Comparison of ENCODE assay signal across 2 cellular contexts in the genomic region with DNA sequence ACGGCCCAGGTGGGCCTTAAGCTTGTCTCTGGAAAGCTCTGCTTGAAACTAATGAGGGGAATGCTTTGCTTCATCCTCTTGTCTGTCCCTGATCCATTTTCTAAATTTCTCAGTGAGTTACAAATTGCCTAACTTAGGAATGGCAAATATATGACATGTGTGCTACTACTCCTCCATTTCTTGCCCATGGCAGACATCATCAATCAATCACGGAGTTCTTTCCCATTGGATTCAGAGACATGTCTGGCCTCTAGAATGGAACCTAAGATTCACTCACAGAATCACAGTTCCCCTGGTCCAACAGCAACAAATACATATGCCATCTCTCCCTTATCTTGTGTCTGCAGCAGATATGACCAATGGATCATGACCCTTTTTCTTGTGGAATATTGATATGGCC.
A peak's percentile ranks its signal among the peaks of the same experiment; 100 is the strongest.
TF ChIP-seq lines count a peak whose summit lies in the region.

No MANE protein-coding gene starts in this region.

TF ChIP-seq in HEK293, 187 proteins besides CTCF, POLR2A, EP300 and RAD21:
- TF ChIP-seq SCRT2 (tag by site-specific recombination; IDR thresholded peaks at IDR 0.05) (no peak), ZNF121 (tag by site-specific recombination; IDR thresholded peaks at IDR 0.05) (no peak), ZBTB17 (tag by site-specific recombination; IDR thresholded peaks at IDR 0.05) (peak; percentile 66), ZNF23 (tag by site-specific recombination; IDR thresholded peaks at IDR 0.05; ENCODE audit: borderline replicate concordance) (0 out of 2 replicates have a peak, but pooled peaks have one; percentile 43)

TF ChIP-seq in K562, 482 proteins besides CTCF, POLR2A, EP300 and RAD21:
- TF ChIP-seq, protein P1, sequence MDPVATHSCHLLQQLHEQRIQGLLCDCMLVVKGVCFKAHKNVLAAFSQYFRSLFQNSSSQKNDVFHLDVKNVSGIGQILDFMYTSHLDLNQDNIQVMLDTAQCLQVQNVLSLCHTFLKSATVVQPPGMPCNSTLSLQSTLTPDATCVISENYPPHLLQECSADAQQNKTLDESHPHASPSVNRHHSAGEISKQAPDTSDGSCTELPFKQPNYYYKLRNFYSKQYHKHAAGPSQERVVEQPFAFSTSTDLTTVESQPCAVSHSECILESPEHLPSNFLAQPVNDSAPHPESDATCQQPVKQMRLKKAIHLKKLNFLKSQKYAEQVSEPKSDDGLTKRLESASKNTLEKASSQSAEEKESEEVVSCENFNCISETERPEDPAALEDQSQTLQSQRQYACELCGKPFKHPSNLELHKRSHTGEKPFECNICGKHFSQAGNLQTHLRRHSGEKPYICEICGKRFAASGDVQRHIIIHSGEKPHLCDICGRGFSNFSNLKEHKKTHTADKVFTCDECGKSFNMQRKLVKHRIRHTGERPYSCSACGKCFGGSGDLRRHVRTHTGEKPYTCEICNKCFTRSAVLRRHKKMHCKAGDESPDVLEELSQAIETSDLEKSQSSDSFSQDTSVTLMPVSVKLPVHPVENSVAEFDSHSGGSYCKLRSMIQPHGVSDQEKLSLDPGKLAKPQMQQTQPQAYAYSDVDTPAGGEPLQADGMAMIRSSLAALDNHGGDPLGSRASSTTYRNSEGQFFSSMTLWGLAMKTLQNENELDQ (CRISPR knock-in tag; IDR thresholded peaks at IDR 0.05; ENCODE audit: borderline replicate concordance) = no peak
- no peak for TF ChIP-seq ZNF224 (CRISPR knock-in tag; IDR thresholded peaks at IDR 0.05)
- TF ChIP-seq ZNF23 (CRISPR knock-in tag; IDR thresholded peaks at IDR 0.05) = peak; percentile 90
- peak; percentile 93 for TF ChIP-seq ZBTB17 (CRISPR knock-in tag; IDR thresholded peaks at IDR 0.05)
- TF ChIP-seq, protein P2, sequence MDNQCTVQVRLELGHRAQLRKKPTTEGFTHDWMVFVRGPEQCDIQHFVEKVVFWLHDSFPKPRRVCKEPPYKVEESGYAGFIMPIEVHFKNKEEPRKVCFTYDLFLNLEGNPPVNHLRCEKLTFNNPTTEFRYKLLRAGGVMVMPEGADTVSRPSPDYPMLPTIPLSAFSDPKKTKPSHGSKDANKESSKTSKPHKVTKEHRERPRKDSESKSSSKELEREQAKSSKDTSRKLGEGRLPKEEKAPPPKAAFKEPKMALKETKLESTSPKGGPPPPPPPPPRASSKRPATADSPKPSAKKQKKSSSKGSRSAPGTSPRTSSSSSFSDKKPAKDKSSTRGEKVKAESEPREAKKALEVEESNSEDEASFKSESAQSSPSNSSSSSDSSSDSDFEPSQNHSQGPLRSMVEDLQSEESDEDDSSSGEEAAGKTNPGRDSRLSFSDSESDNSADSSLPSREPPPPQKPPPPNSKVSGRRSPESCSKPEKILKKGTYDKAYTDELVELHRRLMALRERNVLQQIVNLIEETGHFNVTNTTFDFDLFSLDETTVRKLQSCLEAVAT (IDR thresholded peaks at IDR 0.05) = peak in 1 of 2 experiments; percentile 63; a peak in 1 of 4 replicates
